In the genomic region with DNA sequence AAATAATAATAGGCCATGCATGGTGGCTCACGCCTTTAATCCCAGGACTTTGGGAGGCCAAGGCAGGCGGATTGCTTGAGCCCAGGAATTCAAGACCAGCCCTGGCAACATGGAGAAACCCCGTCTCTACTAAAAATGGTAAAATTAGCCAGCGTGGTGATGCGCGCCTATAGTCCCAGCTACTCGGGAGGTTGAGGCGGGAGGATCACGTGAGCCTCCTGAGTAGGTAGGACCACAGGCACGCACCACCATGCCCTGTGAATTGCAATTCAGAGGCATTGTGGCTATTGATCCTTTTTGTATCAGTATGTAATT, we compare ENCODE assay signal across 13 cellular contexts. TPM values are rescaled to one million over a fixed set of nuclear protein-coding genes. Genes with fewer than 3 reads are reported as not detected.
DNase-seq lines count a peak whose midpoint lies in the region; ATAC-seq and TF ChIP-seq lines count a peak whose summit lies in the region.
"Had no signal": no experiment of that assay in that cellular context is flagged by ENCODE, and none has a peak within 500 bp of the region (broad histone marks: within the 10 kb centered on the region; RNA-seq: fewer than 3 reads in every experiment).

No MANE protein-coding gene starts in this region.

- H3K27me3 Mint-ChIP-seq in activated T-cell treated with anti-CD3 and anti-CD28 coated beads, Interleukin-2, amount 50 U/mL, for 4 hours (ENCODE audit: low read depth): no peaks in the 10 kb centered on the region

- H3K9me3 Mint-ChIP-seq in activated T-cell treated with anti-CD3 and anti-CD28 coated beads, Interleukin-2, amount 50 U/mL, for 4 hours: no peaks in the 10 kb centered on the region
- H3K9me3 Mint-ChIP-seq: nephron had no signal

- ATAC-seq in heart left ventricle (no peak), left ventricle myocardium superior (no peak), lower lobe of right lung (no peak), GM19324 (IDR thresholded peaks at IDR 0.05; ENCODE audit: low FRiP score, unreplicated experiment) (no peak), HG02678 (IDR thresholded peaks at IDR 0.05; ENCODE audit: unreplicated experiment) (no peak)
- no peak for ATAC-seq in activated T-cell treated with anti-CD3 and anti-CD28 coated beads, Interleukin-2, amount 50 U/mL, for 4 hours

- TF ChIP-seq CTCF in heart left ventricle (IDR thresholded peaks at IDR 0.05): no peak
- TF ChIP-seq CTCF in lower lobe of right lung (IDR thresholded peaks at IDR 0.05): no peak
- no peak for TF ChIP-seq CTCF in thyroid gland (IDR thresholded peaks at IDR 0.05)

- DNase-seq in heart left ventricle (no peak), left ventricle myocardium superior (no peak), lower lobe of right lung (no peak), thyroid gland (no peak), medulla oblongata (ENCODE audit: extremely low spot score) (no peak)
- no peak for DNase-seq in activated T-cell treated with anti-CD3 and anti-CD28 coated beads, Interleukin-2, amount 50 U/mL, for 4 hours
- DNase-seq: hippocampal formation; NCI-H345; stimulated activated CD4-positive, alpha-beta T cell treated with anti-CD3 and anti-CD28 coated beads, Interleukin-4, amount 100 ng/mL, for 1 hour had no signal

- H3K9me3 ChIP-seq in heart left ventricle: no peaks in the 10 kb centered on the region
- no peaks in the 10 kb centered on the region for H3K9me3 ChIP-seq in lower lobe of right lung
- H3K9me3 ChIP-seq in thyroid gland: no peaks in the 10 kb centered on the region

- peaks cover 75% of the 10 kb centered on the region for H3K4me1 Mint-ChIP-seq in activated T-cell treated with anti-CD3 and anti-CD28 coated beads, Interleukin-2, amount 50 U/mL, for 4 hours (ENCODE audit: low read depth)

- peak overlapping the region; percentile 97 for H3K4me3 Mint-ChIP-seq in activated T-cell treated with anti-CD3 and anti-CD28 coated beads, Interleukin-2, amount 50 U/mL, for 4 hours
- H3K4me3 Mint-ChIP-seq: nephron had no signal

- H3K27me3 ChIP-seq in heart left ventricle: no peaks in the 10 kb centered on the region
- H3K27me3 ChIP-seq in lower lobe of right lung (ENCODE audit: low read depth): no peaks in the 10 kb centered on the region
- no peaks in the 10 kb centered on the region for H3K27me3 ChIP-seq in thyroid gland

- H3K4me1 ChIP-seq in heart left ventricle (peaks cover 0 to 91% (median 42%) of the 10 kb centered on the region in 12 donors), lower lobe of right lung (peaks cover 69% of the 10 kb centered on the region), thyroid gland (peaks cover 0 to 13% of the 10 kb centered on the region in 2 donors)

- intact Hi-C loops in heart left ventricle (cut with DNase I): no loop called here
- intact Hi-C loops in left ventricle myocardium superior (cut with micrococcal nuclease): no loop called here
- intact Hi-C loops in lower lobe of right lung (cut with DNase I): no loop called here
- intact Hi-C loops in thyroid gland (cut with DNase I): no loop called here

- H3K4me3 ChIP-seq in heart left ventricle (peak overlapping the region in 10 of 12 donors; percentile 7 to 77 (median 58)), lower lobe of right lung (peak overlapping the region; percentile 59), thyroid gland (replicated peaks in 1 of 3) (no peak overlapping the region)

- H3K27ac ChIP-seq in heart left ventricle (peak overlapping the region; percentile 35 to 92 (median 86)), lower lobe of right lung (peak overlapping the region; percentile 85), thyroid gland (peak overlapping the region; percentile 58 to 83 (median 68))

- TF ChIP-seq POLR2A in heart left ventricle (IDR thresholded peaks at IDR 0.05) (no peak), thyroid gland (IDR thresholded peaks at IDR 0.05) (no peak)

- no peaks in the 10 kb centered on the region for H3K36me3 Mint-ChIP-seq in activated T-cell treated with anti-CD3 and anti-CD28 coated beads, Interleukin-2, amount 50 U/mL, for 4 hours (ENCODE audit: insufficient read depth)

- WGBS in heart left ventricle, 4 donors: 81 to 93% (median 83%) methylated on average over 10 of the region's 10 CpGs
- WGBS in thyroid gland, 2 donors: 75 to 92% methylated on average over 10 of the region's 10 CpGs

- peaks cover 0 to 4% (median 0%) of the 10 kb centered on the region in 9 donors for H3K36me3 ChIP-seq in heart left ventricle
- no peaks in the 10 kb centered on the region for H3K36me3 ChIP-seq in lower lobe of right lung
- no peaks in the 10 kb centered on the region for H3K36me3 ChIP-seq in thyroid gland

RNA-seq across cellular contexts. Expression of a gene that starts 2.3 kb away (rescaled TPM):
- total RNA-seq in heart left ventricle: 100 to 1,000 TPM in 2 of 9 donors, 10 to 100 TPM in 7; 30.5 to 256 (median 53.6) TPM
- 10 to 100 TPM; 65.8 to 81.5 TPM for polyA plus RNA-seq in heart left ventricle
- 56.0 TPM for total RNA-seq in left ventricle myocardium superior
- 100 to 1,000 TPM; 241 to 278 (median 247) TPM for total RNA-seq in activated T-cell treated with anti-CD3 and anti-CD28 coated beads, Interleukin-2, amount 50 U/mL, for 4 hours
- 313 TPM for total RNA-seq in lower lobe of right lung
- 100 to 1,000 TPM in 1 of 4 donors, 10 to 100 TPM in 3; 54.4 to 107 (median 65.9) TPM for total RNA-seq in thyroid gland

RNA-seq across cellular contexts. Expression of a gene that starts 13.8 kb away (rescaled TPM):
- total RNA-seq in heart left ventricle (not detected), left ventricle myocardium superior (not detected), lower lobe of right lung (0.53 TPM), thyroid gland (not detected)
- polyA plus RNA-seq in heart left ventricle: not detected
- total RNA-seq in activated T-cell treated with anti-CD3 and anti-CD28 coated beads, Interleukin-2, amount 50 U/mL, for 4 hours: not detected
- total RNA-seq: SK-MEL-5 had no signal

RNA-seq across cellular contexts. Expression of a gene that starts 20.7 kb away (rescaled TPM):
- total RNA-seq in heart left ventricle (under 1 TPM in 7 of 9 donors, not detected in 2; 0.14 to 0.93 (median 0.24) TPM), left ventricle myocardium superior (0.25 TPM), lower lobe of right lung (16.2 TPM), thyroid gland (10 to 100 TPM in 1 of 4 donors, 1 to 10 TPM in 1, under 1 TPM in 1, not detected in 1; 0.88 to 24.3 (median 5.0) TPM)
- under 1 TPM; 0.12 to 0.15 TPM for polyA plus RNA-seq in heart left ventricle
- under 1 TPM; 0.24 to 0.35 (median 0.25) TPM for total RNA-seq in activated T-cell treated with anti-CD3 and anti-CD28 coated beads, Interleukin-2, amount 50 U/mL, for 4 hours

Comparison
In these comparisons a context has a peak if more than half of its experiments do, and no peak if none do; other contexts are left out.
1. H3K4me3 ChIP-seq: peak in heart left ventricle (10 of 12) and lower lobe of right lung (single experiment); none in thyroid gland (0 of 3).
2. Peak in every context shown above with its lines, with median percentiles within 50 percentile points of each other: H3K27ac ChIP-seq.